13 cellular contexts compared by ENCODE assay signal in the genomic region with DNA sequence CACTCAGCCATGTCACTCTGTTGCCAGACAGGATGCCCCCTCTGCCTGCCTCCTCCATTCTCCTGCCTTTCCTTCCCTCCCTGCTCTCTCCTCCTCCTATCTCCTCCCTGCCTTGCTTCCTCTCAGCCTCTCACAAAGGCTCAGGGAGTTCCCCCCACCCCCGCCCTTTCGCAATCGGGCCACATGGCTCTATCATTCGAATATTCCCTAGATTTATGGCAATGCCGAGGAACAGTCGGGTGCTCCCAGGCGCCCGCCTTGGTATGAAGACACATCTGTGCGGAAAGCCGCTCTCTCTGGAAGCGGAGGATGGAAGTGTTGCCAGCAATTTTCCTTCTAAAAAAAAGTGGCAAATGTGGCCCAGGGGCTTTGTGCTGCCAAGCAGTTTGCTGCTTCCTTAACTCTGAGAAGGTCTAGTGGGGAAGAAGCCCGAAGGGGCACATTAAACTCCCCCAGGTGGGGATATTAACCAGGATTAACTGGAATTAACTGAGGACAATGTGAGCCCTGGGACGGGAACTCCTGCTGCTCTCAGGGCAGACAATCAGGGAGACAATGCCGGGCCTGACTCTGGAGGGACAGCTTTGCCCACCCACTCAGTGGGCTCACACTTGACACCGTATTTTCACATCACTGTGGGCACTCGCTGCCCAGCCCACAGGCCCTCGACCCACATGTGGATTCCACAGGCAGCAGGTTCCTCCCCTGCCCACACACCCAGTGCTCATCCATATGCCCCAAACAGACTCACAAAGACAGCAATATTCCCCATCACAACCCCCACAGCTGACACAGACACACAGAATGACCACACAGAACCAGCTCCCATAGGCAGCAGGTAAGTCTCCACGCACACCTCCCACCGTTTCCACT.
DNase-seq lines count a peak whose midpoint lies in the region; ATAC-seq and TF ChIP-seq lines count a peak whose summit lies in the region.
"Had no signal": no experiment of that assay in that cellular context is flagged by ENCODE, and none has a peak within 500 bp of the region (broad histone marks: within the 10 kb centered on the region; RNA-seq: fewer than 3 reads in every experiment).

No MANE protein-coding gene starts in this region.

- H2AFZ ChIP-seq in ACC112 (ENCODE audit: low read length, unreplicated experiment) (no peak overlapping the region), H9 (ENCODE audit: low read length) (no peak overlapping the region)

- no peaks in the 10 kb centered on the region; a peak in 1 of 7 replicates for H3K36me3 Mint-ChIP-seq in H9 (ENCODE audit: insufficient read depth in 1 of 3, low read depth in 3 of 3)
- H3K36me3 Mint-ChIP-seq in MCF 10A (ENCODE audit: insufficient read depth, unreplicated experiment): no peaks in the 10 kb centered on the region
- H3K36me3 Mint-ChIP-seq: activated naive CD8-positive, alpha-beta T cell had no signal

- no CpG with 5 or more reads among the region's 19 CpGs for WGBS in H9 (ENCODE audit: extremely low coverage, insufficient read length, low lambda C conversion rate)

- no peak overlapping the region for H2BK20ac ChIP-seq in H9 (ENCODE audit: low read depth, low read length, poor library complexity, severe bottlenecking)

- H2BK5ac ChIP-seq in H9 (ENCODE audit: insufficient read length, low read length): no peak overlapping the region

- H3K23me2 ChIP-seq in H9 (ENCODE audit: insufficient read length, low read depth, low read length, poor library complexity, severe bottlenecking): no peaks in the 10 kb centered on the region

- BruUV-seq in MCF 10A (replicated peaks; lab: Mats Ljungman, UMichigan): no TSS peak

- peaks cover 45% of the 10 kb centered on the region for H3K4me1 ChIP-seq in ACC112 (ENCODE audit: control insufficient read depth, insufficient read depth, low read length, unreplicated experiment)
- H3K4me1 ChIP-seq in H9 (ENCODE audit: insufficient read depth, low read length): peaks cover 6% of the 10 kb centered on the region; the same call in 1 of the 2 replicates
- H3K4me1 ChIP-seq in muscle layer of colon (ENCODE audit: insufficient read depth, low read length): peaks cover 27% of the 10 kb centered on the region

- CTCF ChIA-PET in MCF 10A (lab: Yijun Ruan, JAX): no interaction called here

- no peak overlapping the region for H4K5ac ChIP-seq in H9 (ENCODE audit: insufficient read length, low read depth, low read length)

- POLR2A ChIA-PET in MCF 10A (lab: Yijun Ruan, JAX): no interaction called here

- no peaks in the 10 kb centered on the region for H3K36me3 ChIP-seq in ACC112 (ENCODE audit: insufficient read depth, low read length)
- H3K36me3 ChIP-seq in muscle layer of colon (ENCODE audit: insufficient read depth, low read length): no peaks in the 10 kb centered on the region
- H3K36me3 ChIP-seq: gastroesophageal sphincter, pancreas had no signal

- intact Hi-C loops in MCF 10A (cut with micrococcal nuclease): no loop called here

- H4K20me1 ChIP-seq in H9 (ENCODE audit: control insufficient read depth, insufficient read depth, insufficient read length): no peaks in the 10 kb centered on the region

- no peak overlapping the region for H3T11ph ChIP-seq in H9 (ENCODE audit: low read length)

- H3K9ac ChIP-seq in H9 (ENCODE audit: extremely low read depth, insufficient read length, low read length) (no peak overlapping the region), muscle layer of colon (ENCODE audit: low read length) (no peak overlapping the region)

- H3K79me2 ChIP-seq in ACC112 (ENCODE audit: control insufficient read depth, insufficient read depth, low read length, unreplicated experiment) (no peaks in the 10 kb centered on the region), H9 (ENCODE audit: insufficient read depth, low read length) (no peaks in the 10 kb centered on the region)

- H3K4me3 ChIP-seq in ACC112 (ENCODE audit: low read depth, low read length) (no peak overlapping the region), muscle layer of colon (ENCODE audit: low read depth in 1 of 2, low read length in 2 of 2) (no peak overlapping the region)
- H3K4me3 ChIP-seq: gastroesophageal sphincter, pancreas had no signal

- TF ChIP-seq CTCF in H9 (conservative IDR thresholded peaks at IDR 0.05): no peak
- TF ChIP-seq CTCF in MCF 10A (IDR thresholded peaks at IDR 0.05; ENCODE audit: unreplicated experiment): no peak

- peak overlapping the region; percentile 46 for H3K18ac ChIP-seq in H9 (ENCODE audit: insufficient read length, low read depth, low read length)

- DNase-seq in H9 (no peak), MCF 10A (ENCODE audit: unreplicated experiment) (peak; percentile 84)
- no peak for DNase-seq in stimulated activated naive CD4-positive, alpha-beta T cell treated with Interleukin-2 at 50 U/mL for 16 hours (lab: John Stamatoyannopoulos, UW)
- DNase-seq: DMS79 treated with DMSO at 0.1 percent for 48 hours, pancreas had no signal

- H2BK120ac ChIP-seq in H9 (ENCODE audit: low read depth, low read length, poor library complexity, severe bottlenecking): no peak overlapping the region

- H3K79me1 ChIP-seq in H9 (ENCODE audit: insufficient read depth, low read depth, low read length, poor library complexity, severe bottlenecking): no peaks in the 10 kb centered on the region

- H4K8ac ChIP-seq in H9 (replicated peaks; ENCODE audit: insufficient read length, low read depth, low read length): no peak overlapping the region

- H3K27ac Mint-ChIP-seq in H9 (peak overlapping the region in 1 of 3 experiments; percentile 82; a peak in 3 of 7 replicates), MCF 10A (ENCODE audit: low read depth, unreplicated experiment) (peak overlapping the region; percentile 47)
- H3K27ac Mint-ChIP-seq: activated naive CD8-positive, alpha-beta T cell; T-helper 1 cell treated with Interleukin-12 subunit alpha and Interleukin-12 subunit beta and Interleukin-4 antibody, amounts not matched to agents 30 μg/mL and 1 μg/mL, for 36 hours had no signal

- no peak overlapping the region for H4K91ac ChIP-seq in H9 (ENCODE audit: insufficient read length, low read depth, low read length)

- no peak overlapping the region for H2AK5ac ChIP-seq in H9 (ENCODE audit: insufficient read length, low read length)

- no peak overlapping the region for H3K56ac ChIP-seq in H9 (ENCODE audit: insufficient read length, low read depth, low read length)

- H3K4me1 Mint-ChIP-seq in H9 (peaks cover 23 to 30% of the 10 kb centered on the region in 2 experiments), MCF 10A (ENCODE audit: insufficient read depth, unreplicated experiment) (peaks cover 32% of the 10 kb centered on the region)

- H3K27me3 ChIP-seq in ACC112 (ENCODE audit: insufficient read depth, low read length): no peaks in the 10 kb centered on the region
- H3K27me3 ChIP-seq in H9 (ENCODE audit: insufficient read depth, low read length): no peaks in the 10 kb centered on the region
- H3K27me3 ChIP-seq in muscle layer of colon (ENCODE audit: control insufficient read depth in 1 of 2, insufficient read depth in 2 of 2, low read length in 2 of 2): no peaks in the 10 kb centered on the region
- H3K27me3 ChIP-seq: pancreas had no signal

- H3K14ac ChIP-seq in H9 (ENCODE audit: insufficient read depth, low read length): peak overlapping the region; percentile 84

- no peak overlapping the region for H2BK15ac ChIP-seq in H9 (ENCODE audit: low read depth, low read length)

- H2BK12ac ChIP-seq in H9 (ENCODE audit: insufficient read length, low read depth, low read length): no peak overlapping the region

- peak overlapping the region; percentile 63 for H3K27ac ChIP-seq in ACC112 (ENCODE audit: low read depth, low read length)
- H3K27ac ChIP-seq in H9 (ENCODE audit: insufficient read length, low read depth, low read length): no peak overlapping the region
- peak overlapping the region; percentile 13 for H3K27ac ChIP-seq in muscle layer of colon (ENCODE audit: low read depth, low read length)
- H3K27ac ChIP-seq: gastroesophageal sphincter, pancreas had no signal

- no peaks in the 10 kb centered on the region for H3K9me3 ChIP-seq in H9 (ENCODE audit: control insufficient read depth, low read depth, low read length)
- no peaks in the 10 kb centered on the region for H3K9me3 ChIP-seq in muscle layer of colon (ENCODE audit: low read length)
- H3K9me3 ChIP-seq: gastroesophageal sphincter, pancreas had no signal

- ATAC-seq in GM19328 (IDR thresholded peaks at IDR 0.05; ENCODE audit: unreplicated experiment) (no peak), GM18519 (IDR thresholded peaks at IDR 0.05; ENCODE audit: low FRiP score, unreplicated experiment) (no peak), HG03457 (IDR thresholded peaks at IDR 0.05; ENCODE audit: unreplicated experiment) (no peak)
- ATAC-seq: gastroesophageal sphincter had no signal

- no peak overlapping the region for H3K4me3 Mint-ChIP-seq in H9
- H3K4me3 Mint-ChIP-seq in MCF 10A (ENCODE audit: unreplicated experiment): no peak overlapping the region
- H3K4me3 Mint-ChIP-seq: activated naive CD8-positive, alpha-beta T cell; T-helper 1 cell treated with Interleukin-12 subunit alpha and Interleukin-12 subunit beta and Interleukin-4 antibody, amounts not matched to agents 30 μg/mL and 1 μg/mL, for 36 hours had no signal

- no peak overlapping the region for H3K4me2 ChIP-seq in H9 (ENCODE audit: insufficient read depth, insufficient read length, low read length)

- H3K27me3 Mint-ChIP-seq in H9 (ENCODE audit: low read depth): peaks cover 6% of the 10 kb centered on the region
- no peaks in the 10 kb centered on the region for H3K27me3 Mint-ChIP-seq in MCF 10A (ENCODE audit: insufficient read depth, unreplicated experiment)
- H3K27me3 Mint-ChIP-seq: activated naive CD8-positive, alpha-beta T cell had no signal

- H3K9me3 Mint-ChIP-seq in H9 (no peaks in the 10 kb centered on the region; a peak in 1 of 5 replicates), MCF 10A (ENCODE audit: unreplicated experiment) (no peaks in the 10 kb centered on the region)
- H3K9me3 Mint-ChIP-seq: T-helper 1 cell treated with Interleukin-12 subunit alpha and Interleukin-12 subunit beta and Interleukin-4 antibody, amounts not matched to agents 30 μg/mL and 1 μg/mL, for 36 hours had no signal

- no peak overlapping the region for H3K4ac ChIP-seq in H9 (ENCODE audit: low read depth, low read length)

- H3K23ac ChIP-seq in H9 (ENCODE audit: insufficient read length, low read depth, low read length): no peak overlapping the region
